Comparison of ENCODE assay signal across 9 cellular contexts in the genomic region with DNA sequence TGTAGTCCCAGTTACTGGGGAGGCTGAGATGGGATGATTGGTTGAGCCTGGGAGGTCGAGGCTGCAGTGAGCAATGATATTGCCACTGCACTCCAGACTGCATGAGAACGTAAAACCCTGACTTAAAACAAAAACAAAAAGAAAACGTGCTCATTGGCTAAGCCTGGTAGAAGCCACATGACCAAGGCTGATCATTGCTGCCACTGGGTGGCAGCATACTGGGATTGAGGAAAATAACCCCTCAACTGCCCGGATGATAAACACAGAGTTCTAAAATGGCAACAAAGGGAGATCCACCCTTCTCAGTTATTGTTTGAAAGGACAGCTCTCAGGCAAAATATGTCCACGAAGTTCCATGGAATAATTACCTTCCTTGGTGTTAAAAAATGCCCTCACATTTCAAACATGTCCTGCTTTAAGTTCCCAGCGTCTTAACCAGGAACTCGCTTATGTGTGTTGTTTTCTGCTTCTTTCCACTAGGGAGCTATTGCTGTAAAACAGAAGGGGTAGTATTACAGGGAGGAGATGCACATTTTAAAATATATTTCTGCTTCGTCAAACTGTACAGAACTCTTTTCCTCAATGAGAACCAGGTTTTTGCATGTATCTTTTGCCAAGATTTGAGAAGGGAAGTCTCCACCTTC.
A peak's percentile ranks its signal among the peaks of the same experiment; 100 is the strongest.
DNase-seq lines count a peak whose midpoint lies in the region; ATAC-seq and TF ChIP-seq lines count a peak whose summit lies in the region.
"Had no signal": no experiment of that assay in that cellular context is flagged by ENCODE, and none has a peak within 500 bp of the region (broad histone marks: within the 10 kb centered on the region; RNA-seq: fewer than 3 reads in every experiment).

No MANE protein-coding gene starts in this region.

- H3K27ac ChIP-seq in H9 (ENCODE audit: insufficient read length, low read depth, low read length) (no peak overlapping the region), left ventricle myocardium inferior (replicated peaks) (no peak overlapping the region)
- H3K27ac ChIP-seq: ovary had no signal

- intact Hi-C loops in left ventricle myocardium inferior (cut with micrococcal nuclease), result loop anchor here (10.0 kb wide), 1 partner anchor 680 kb away; a partner anchor contains a TSS

- H3K27me3 ChIP-seq in H9 (ENCODE audit: insufficient read depth, low read length), result no peaks in the 10 kb centered on the region
- no peaks in the 10 kb centered on the region for H3K27me3 ChIP-seq in left ventricle myocardium inferior (ENCODE audit: low read depth)
- H3K27me3 ChIP-seq: ovary had no signal

- H2BK20ac ChIP-seq in H9 (ENCODE audit: low read depth, low read length, poor library complexity, severe bottlenecking), result no peak overlapping the region

- H4K20me1 ChIP-seq in H9 (ENCODE audit: control insufficient read depth, insufficient read depth, insufficient read length), result no peaks in the 10 kb centered on the region

- H4K5ac ChIP-seq in H9 (ENCODE audit: insufficient read length, low read depth, low read length), result no peak overlapping the region

- no peaks in the 10 kb centered on the region for H3K4me1 Mint-ChIP-seq in H9

- no CpG with 5 or more reads among the region's 8 CpGs for WGBS in H9 (ENCODE audit: extremely low coverage, insufficient read length, low lambda C conversion rate)

- no peak overlapping the region for H4K91ac ChIP-seq in H9 (ENCODE audit: insufficient read length, low read depth, low read length)

- no peaks in the 10 kb centered on the region for H3K79me1 ChIP-seq in H9 (ENCODE audit: insufficient read depth, low read depth, low read length, poor library complexity, severe bottlenecking)

- no peak overlapping the region for H2AFZ ChIP-seq in H9 (ENCODE audit: low read length)

- no peak overlapping the region for H2BK120ac ChIP-seq in H9 (ENCODE audit: low read depth, low read length, poor library complexity, severe bottlenecking)

- H2BK12ac ChIP-seq in H9 (ENCODE audit: insufficient read length, low read depth, low read length), result no peak overlapping the region

- H3K56ac ChIP-seq in H9 (ENCODE audit: insufficient read length, low read depth, low read length), result no peak overlapping the region

- no peak overlapping the region for H3K4ac ChIP-seq in H9 (ENCODE audit: low read depth, low read length)

- no peak overlapping the region for H4K8ac ChIP-seq in H9 (replicated peaks; ENCODE audit: insufficient read length, low read depth, low read length)

- no peak overlapping the region for H3K27ac Mint-ChIP-seq in H9

- H3K4me3 Mint-ChIP-seq in H9, result no peak overlapping the region

- no peak overlapping the region for H3K9ac ChIP-seq in H9 (ENCODE audit: extremely low read depth, insufficient read length, low read length)

- H2BK5ac ChIP-seq in H9 (ENCODE audit: insufficient read length, low read length), result no peak overlapping the region

- peak; percentile 77 for TF ChIP-seq CTCF in H9 (conservative IDR thresholded peaks at IDR 0.05)
- TF ChIP-seq CTCF in left ventricle myocardium inferior (IDR thresholded peaks at IDR 0.05; ENCODE audit: borderline replicate concordance), result peak; percentile 69

- H3K4me1 ChIP-seq in H9 (ENCODE audit: insufficient read depth, low read length), result no peaks in the 10 kb centered on the region
- no peaks in the 10 kb centered on the region for H3K4me1 ChIP-seq in left ventricle myocardium inferior

- H3K4me2 ChIP-seq in H9 (ENCODE audit: insufficient read depth, insufficient read length, low read length), result no peak overlapping the region

- DNase-seq in CD1c-positive myeloid dendritic cell (ENCODE audit: extremely low spot score), result peak; percentile 50
- peak; percentile 46 for DNase-seq in H9
- peak; percentile 65 for DNase-seq in activated CD4-positive, alpha-beta T cell treated with anti-CD3 and anti-CD28 coated beads for 48 hours
- DNase-seq in left ventricle myocardium inferior, result peak; percentile 19
- peak; percentile 37 to 45 for DNase-seq in stimulated activated CD4-positive, alpha-beta T cell treated with anti-CD3 and anti-CD28 coated beads, Interleukin-2, amount 100 ng/mL, for 48 hours
- DNase-seq in NK-92 (lab: John Stamatoyannopoulos, UW; ENCODE audit: unreplicated experiment), result no peak
- DNase-seq in retina, result no peak

- no peaks in the 10 kb centered on the region for H3K36me3 ChIP-seq in left ventricle myocardium inferior
- H3K36me3 ChIP-seq: ovary had no signal

- peaks cover 34 to 36% of the 10 kb centered on the region in 2 experiments for H3K9me3 Mint-ChIP-seq in H9

- H3K23ac ChIP-seq in H9 (ENCODE audit: insufficient read length, low read depth, low read length), result no peak overlapping the region

- H2BK15ac ChIP-seq in H9 (ENCODE audit: low read depth, low read length), result no peak overlapping the region

- H3K9me3 ChIP-seq in H9 (ENCODE audit: control insufficient read depth, low read depth, low read length), result peaks cover 20% of the 10 kb centered on the region
- peaks cover 13% of the 10 kb centered on the region for H3K9me3 ChIP-seq in left ventricle myocardium inferior (replicated peaks)
- H3K9me3 ChIP-seq: ovary had no signal

- H3K18ac ChIP-seq in H9 (ENCODE audit: insufficient read length, low read depth, low read length), result no peak overlapping the region

- H3T11ph ChIP-seq in H9 (ENCODE audit: low read length), result no peak overlapping the region

- peaks cover 2% of the 10 kb centered on the region for H3K23me2 ChIP-seq in H9 (ENCODE audit: insufficient read length, low read depth, low read length, poor library complexity, severe bottlenecking)

- H3K79me2 ChIP-seq in H9 (ENCODE audit: insufficient read depth, low read length), result no peaks in the 10 kb centered on the region

- H3K14ac ChIP-seq in H9 (ENCODE audit: insufficient read depth, low read length), result no peak overlapping the region

- peaks cover 15 to 26% (median 20%) of the 10 kb centered on the region in 3 experiments for H3K36me3 Mint-ChIP-seq in H9 (ENCODE audit: insufficient read depth in 1 of 3, low read depth in 3 of 3)

- no peak for ATAC-seq in GM18909 (IDR thresholded peaks at IDR 0.05; ENCODE audit: poor library complexity, unreplicated experiment)

- H2AK5ac ChIP-seq in H9 (ENCODE audit: insufficient read length, low read length), result no peak overlapping the region

- no peaks in the 10 kb centered on the region for H3K27me3 Mint-ChIP-seq in H9 (ENCODE audit: low read depth)

- H3K4me3 ChIP-seq in left ventricle myocardium inferior, result no peak overlapping the region
- H3K4me3 ChIP-seq: ovary had no signal

Comparison
In these comparisons a context has a peak if more than half of its experiments do, and no peak if none do; other contexts are left out.
1. DNase-seq: peak in CD1c-positive myeloid dendritic cell (single experiment), H9 (single experiment), activated CD4-positive, alpha-beta T cell treated with anti-CD3 and anti-CD28 coated beads for 48 hours (single experiment), left ventricle myocardium inferior (single experiment) and stimulated activated CD4-positive, alpha-beta T cell treated with anti-CD3 and anti-CD28 coated beads, Interleukin-2, amount 100 ng/mL, for 48 hours (2 of 2); none in NK-92 (single experiment) and retina (single experiment).